8 cellular contexts compared by ENCODE assay signal in the genomic region with DNA sequence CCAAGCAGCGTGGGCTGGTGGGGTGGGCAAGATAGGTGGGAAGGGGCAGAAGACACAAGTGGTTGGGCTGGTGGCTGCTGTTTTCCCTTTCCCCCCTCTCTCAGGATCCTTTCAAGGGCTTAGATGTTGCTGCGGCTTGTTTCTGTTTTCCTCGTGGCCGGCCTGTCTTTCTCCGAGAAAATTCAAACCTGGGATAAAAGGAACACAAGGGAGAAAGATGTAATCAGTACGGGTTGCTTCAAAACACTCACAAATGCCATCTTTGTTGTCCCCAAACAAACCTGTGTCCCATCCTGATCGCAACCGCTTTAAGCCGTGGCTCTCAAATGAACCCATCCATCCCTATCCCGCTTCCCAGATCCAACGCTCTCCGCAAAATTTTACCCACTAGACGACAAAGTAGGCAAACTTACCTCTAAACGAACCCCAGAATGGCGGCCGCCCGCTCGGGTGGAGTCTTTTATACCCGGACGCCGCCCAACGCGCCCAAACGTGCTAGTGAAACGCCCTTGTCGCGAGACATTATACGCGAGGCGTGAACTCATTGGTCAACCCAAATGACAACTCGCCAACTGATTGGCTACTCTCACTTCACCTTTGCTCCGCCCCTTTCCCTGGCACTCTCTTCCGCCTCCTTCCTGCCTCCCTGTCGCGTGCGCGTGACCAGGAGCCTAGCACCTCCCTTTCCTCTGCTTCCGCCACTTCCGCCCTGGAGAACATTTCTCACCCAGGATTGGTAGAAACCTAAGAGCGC. TPM values are rescaled to one million over a fixed set of nuclear protein-coding genes. Genes with fewer than 3 reads are reported as not detected.
DNase-seq lines count a peak whose midpoint lies in the region; ATAC-seq, FAIRE-seq and TF ChIP-seq lines count a peak whose summit lies in the region.

PPP1R10 (minus strand) TSS at position 433 of the 754 bp plus-strand sequence. CDS start 7,299 bp downstream, outside the sequence.

- H3K36me3 ChIP-seq in psoas muscle (ENCODE audit: insufficient read depth in 1 of 2, low read depth in 1 of 2): peaks cover 3 to 45% of the 10 kb centered on the region in 2 donors

- no peak for TF ChIP-seq CTCF in psoas muscle (IDR thresholded peaks at IDR 0.05)

- no peaks in the 10 kb centered on the region for H3K27me3 ChIP-seq in psoas muscle (ENCODE audit: insufficient read depth in 3 of 3, low read length in 2 of 3)

- ATAC-seq in GM18499 (IDR thresholded peaks at IDR 0.05; ENCODE audit: insufficient read depth, unreplicated experiment) (peak; percentile 59), HG02943 (IDR thresholded peaks at IDR 0.05; ENCODE audit: low read depth, unreplicated experiment) (peak; percentile 83), left ventricle myocardium superior (peak; percentile 87), psoas muscle (peak; percentile 83 to 88 (median 86))

- intact Hi-C loops in T-helper 2 cell treated with Interferon-gamma antibody and Interleukin-4, amounts not matched to agents 100 ng/mL and 5 ng/mL, for 36 hours (cut with micrococcal nuclease): loop anchor here (1.0 to 10.0 kb wide), 9 partner anchors 9 to 292 kb away; partner anchors contain the start of genes ABCF1, ATAT1, C6orf136 and DHX16
- intact Hi-C loops in left ventricle myocardium superior (cut with micrococcal nuclease): no loop called here
- intact Hi-C loops in psoas muscle (cut with DNase I): loop anchor here in 1 of 2 donors (2.0 to 5.0 kb wide), 2 partner anchors 104 to 125 kb away; partner anchors contain the start of genes FLOT1, IER3 and TUBB

- H3K27ac ChIP-seq in psoas muscle: peak within 1 kb of the TSS; percentile 99

- 0% methylated on average over 40 of the region's 40 CpGs for WGBS in psoas muscle, 3 donors

- H3K4me3 ChIP-seq in psoas muscle: peak within 1 kb of the TSS; percentile 84

- peaks cover 35% of the 10 kb centered on the region for H3K4me1 ChIP-seq in psoas muscle

- FAIRE-seq in urothelium cell line (lab: Jason Lieb, UNC): peak; percentile 20

- H3K9me3 ChIP-seq in psoas muscle: no peaks in the 10 kb centered on the region

- DNase-seq in NCI-H187 treated with DMSO at 0.1 percent for 48 hours (lab: John Stamatoyannopoulos, UW): peak; percentile 99
- peak; percentile 88 to 100 (median 99) for DNase-seq in anterior cingulate cortex (lab: John Stamatoyannopoulos, UW)
- peak; percentile 97 for DNase-seq in left ventricle myocardium superior
- peak; percentile 98 to 99 for DNase-seq in psoas muscle
- DNase-seq in urothelium cell line (ENCODE audit: low spot score): peak; percentile 97

RNA-seq across cellular contexts. Expression of gene PPP1R10, which starts in this region (rescaled TPM):
- 100 and 106 TPM in 2 replicates for total RNA-seq in T-helper 2 cell treated with Interferon-gamma antibody and Interleukin-4, amounts not matched to agents 100 ng/mL and 5 ng/mL, for 36 hours
- total RNA-seq in left ventricle myocardium superior (32.7 TPM), psoas muscle (10 to 100 TPM; 27.1 to 42.5 (median 31.6) TPM)
- polyA plus RNA-seq in psoas muscle: 10 to 100 TPM in 2 of 3 donors, 1 to 10 TPM in 1; 5.5 to 23.2 (median 10.1) TPM

Comparison
In these comparisons a context has a peak if more than half of its experiments do, and no peak if none do; other contexts are left out.
1. Peak in every context shown above with its lines: DNase-seq, ATAC-seq, H3K4me3 ChIP-seq and H3K27ac ChIP-seq.